Comparison of ENCODE assay signal across 1 cellular context in the genomic region with DNA sequence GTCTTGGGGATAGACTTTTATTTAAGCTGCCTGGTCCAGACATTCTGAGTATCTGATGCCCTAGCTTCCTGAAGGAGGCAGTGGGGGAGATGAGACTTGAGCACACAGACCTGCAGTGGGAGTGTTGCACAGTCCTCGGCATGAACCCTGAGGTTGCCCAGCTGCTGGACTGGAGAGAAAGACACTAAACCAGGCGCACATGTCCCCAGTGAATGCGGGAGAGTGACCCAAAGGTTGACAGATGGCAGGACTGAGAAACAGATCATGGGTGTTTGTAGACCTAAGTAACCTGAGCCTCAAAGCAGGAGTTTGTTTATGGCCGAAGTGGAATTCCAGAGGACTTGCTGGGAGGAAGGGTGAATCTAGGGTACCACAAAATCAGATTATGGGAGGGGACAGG.
TF ChIP-seq lines count a peak whose summit lies in the region.

No MANE protein-coding gene starts in this region.

TF ChIP-seq in GM23338, 12 proteins besides CTCF, POLR2A, EP300 and RAD21 (continued from another document):
- TF ChIP-seq ZNF462 (CRISPR knock-in tag; IDR thresholded peaks at IDR 0.05) (no peak), EZH2phosphoT487 (IDR thresholded peaks at IDR 0.05; ENCODE audit: unreplicated experiment) (no peak), STAT1 (IDR thresholded peaks at IDR 0.05; ENCODE audit: unreplicated experiment) (no peak), NANOG (IDR thresholded peaks at IDR 0.05; ENCODE audit: borderline replicate concordance) (no peak)
